17 cellular contexts compared by ENCODE assay signal in genomic region chr1:16203550-16203949, GRCh38. TPM values are rescaled to one million over a fixed set of nuclear protein-coding genes. Genes with fewer than 3 reads are reported as not detected.
DNase-seq lines count a peak whose midpoint lies in the region; ATAC-seq and TF ChIP-seq lines count a peak whose summit lies in the region.
"Had no signal": no experiment of that assay in that cellular context is flagged by ENCODE, and none has a peak within 500 bp of the region (broad histone marks: within the 10 kb centered on the region; RNA-seq: fewer than 3 reads in every experiment).

No MANE protein-coding gene starts in this region.

- H3K36me3 ChIP-seq in SK-N-SH (replicated peaks in 1 of 2; ENCODE audit: control insufficient read depth in 1 of 2, insufficient read depth in 2 of 2, low read length in 1 of 2), result no peaks in the 10 kb centered on the region
- no peaks in the 10 kb centered on the region for H3K36me3 ChIP-seq in HEK293 (ENCODE audit: control insufficient read depth in 2 of 2, insufficient read depth in 1 of 2, low read length in 2 of 2)
- peaks cover 14% of the 10 kb centered on the region for H3K36me3 ChIP-seq in H7 (replicated peaks; ENCODE audit: control insufficient read depth, insufficient read depth, low read length)
- H3K36me3 ChIP-seq: HAP-1 had no signal

- H3K27ac ChIP-seq in SK-N-SH (ENCODE audit: low read depth in 2 of 2, low read length in 1 of 2), result no peak overlapping the region
- no peak overlapping the region for H3K27ac ChIP-seq in CD4-positive, alpha-beta T cell (ENCODE audit: low read depth, low read length)
- no peak overlapping the region for H3K27ac ChIP-seq in HEK293 (ENCODE audit: extremely low read depth, low read depth, low read length)
- H3K27ac ChIP-seq: 22Rv1, A549, BLaER1 had no signal

- H3K4me3 Mint-ChIP-seq in CD4-positive, alpha-beta T cell, result no peak overlapping the region
- H3K4me3 Mint-ChIP-seq in nephron progenitor cell, result peak overlapping the region; percentile 1
- H3K4me3 Mint-ChIP-seq: CD14-positive monocyte had no signal

- DNase-seq in SK-N-SH, result no peak
- no peak for DNase-seq in CD4-positive, alpha-beta T cell
- DNase-seq in nephron progenitor cell, result no peak
- DNase-seq in H7, result no peak
- DNase-seq in NCI-H1694 (lab: John Stamatoyannopoulos, UW), result no peak
- no peak for DNase-seq in GM10248 (ENCODE audit: extremely low spot score)
- DNase-seq: DMS153, DMS79, GDM1, GOT3 had no signal

- peaks cover 12% of the 10 kb centered on the region for H3K4me1 Mint-ChIP-seq in CD4-positive, alpha-beta T cell (ENCODE audit: low read depth)
- H3K4me1 Mint-ChIP-seq in nephron progenitor cell, result peaks cover 29% of the 10 kb centered on the region

- CTCF ChIA-PET in SK-N-SH (lab: Yijun Ruan, JAX), result interaction anchor here (1.1 to 6.8 kb wide), 4 partner anchors 12 to 159 kb away, joined by 3 to 43 read pairs (median 8); no protein-coding TSS in a partner anchor
- CTCF ChIA-PET in CD4-positive, alpha-beta T cell (lab: Charles Lee), result interaction anchor here (1.9 to 2.3 kb wide), 2 partner anchors 41 to 130 kb away, joined by 4 to 7 read pairs; partner anchors contain the start of gene FAM131C
- CTCF ChIA-PET in HEK293 (lab: Yijun Ruan, JAX), result interaction anchor here (0.7 to 3.5 kb wide), 4 partner anchors 121 to 191 kb away, joined by 3 to 18 read pairs (median 9); no protein-coding TSS in a partner anchor
- CTCF ChIA-PET in GM10248 (lab: Yijun Ruan, JAX), result interaction anchor here (0.9 to 2.7 kb wide), 4 partner anchors 14 to 193 kb away, joined by 3 to 10 read pairs (median 8); no protein-coding TSS in a partner anchor

- no peaks in the 10 kb centered on the region for H4K20me1 ChIP-seq in SK-N-SH (ENCODE audit: insufficient read depth)
- H4K20me1 ChIP-seq: BLaER1 had no signal

- H3K9me3 ChIP-seq in SK-N-SH (no peaks in the 10 kb centered on the region), HEK293 (ENCODE audit: control insufficient read depth, insufficient read depth, low read depth, low read length) (no peaks in the 10 kb centered on the region)
- H3K9me3 ChIP-seq in CD4-positive, alpha-beta T cell (ENCODE audit: control insufficient read depth, low read length), result no peaks in the 10 kb centered on the region
- H3K9me3 ChIP-seq: A549, BLaER1, HAP-1 had no signal

- no peak overlapping the region for H3K4me2 ChIP-seq in SK-N-SH
- H3K4me2 ChIP-seq: A549, BLaER1 had no signal

- no peak overlapping the region for H3K4me3 ChIP-seq in SK-N-SH (ENCODE audit: low read depth in 2 of 2, low read length in 1 of 2)
- no peak overlapping the region for H3K4me3 ChIP-seq in HEK293 (ENCODE audit: low read depth, low read length)
- no peak overlapping the region for H3K4me3 ChIP-seq in H7 (ENCODE audit: insufficient read depth, low read depth, low read length)
- H3K4me3 ChIP-seq: A549, BLaER1, HAP-1 had no signal

- peaks cover 32% of the 10 kb centered on the region for H3K36me3 Mint-ChIP-seq in CD4-positive, alpha-beta T cell (ENCODE audit: low read depth)
- H3K36me3 Mint-ChIP-seq in nephron progenitor cell (ENCODE audit: low read depth), result no peaks in the 10 kb centered on the region

- POLR2A ChIA-PET in SK-N-SH (lab: Yijun Ruan, JAX), result no interaction called here
- POLR2A ChIA-PET in CD4-positive, alpha-beta T cell (lab: Charles Lee), result no interaction called here
- POLR2A ChIA-PET in HEK293 (lab: Yijun Ruan, JAX), result no interaction called here
- POLR2A ChIA-PET in GM10248 (lab: Yijun Ruan, JAX), result no interaction called here

- H3K9me3 Mint-ChIP-seq in CD4-positive, alpha-beta T cell, result no peaks in the 10 kb centered on the region
- no peaks in the 10 kb centered on the region for H3K9me3 Mint-ChIP-seq in nephron progenitor cell
- H3K9me3 Mint-ChIP-seq: CD14-positive monocyte had no signal

- no peak for TF ChIP-seq RAD21 in SK-N-SH (IDR thresholded peaks at IDR 0.05; ENCODE audit: low read length)

- H3K27me3 Mint-ChIP-seq in CD4-positive, alpha-beta T cell, result no peaks in the 10 kb centered on the region
- H3K27me3 Mint-ChIP-seq in nephron progenitor cell (ENCODE audit: low read depth, poor library complexity), result peaks cover 10% of the 10 kb centered on the region

- H3K9ac ChIP-seq in SK-N-SH, result no peak overlapping the region
- H3K9ac ChIP-seq: BLaER1 had no signal

- peaks cover 11% of the 10 kb centered on the region for H3F3A ChIP-seq in SK-N-SH (replicated peaks; ENCODE audit: insufficient read depth)

- no peak overlapping the region for H2AFZ ChIP-seq in SK-N-SH (ENCODE audit: low read depth)

- H3K27ac Mint-ChIP-seq in CD4-positive, alpha-beta T cell, result peak overlapping the region; percentile 40
- no peak overlapping the region for H3K27ac Mint-ChIP-seq in nephron progenitor cell

- H3K9me2 ChIP-seq in SK-N-SH, result no peaks in the 10 kb centered on the region

- no peak for ATAC-seq in SK-N-SH treated with all-trans-retinoic acid at 6 μM for 48 hours
- ATAC-seq in CD4-positive, alpha-beta T cell (ENCODE audit: poor library complexity), result no peak
- ATAC-seq: A549 had no signal

- 55% methylated on average over 3 of the region's 3 CpGs for WGBS in SK-N-SH (ENCODE audit: low lambda C conversion rate)

- H3K4me1 ChIP-seq in SK-N-SH (ENCODE audit: control insufficient read depth in 1 of 2, insufficient read depth in 2 of 2, low read depth in 1 of 2, low read length in 1 of 2) (peaks cover 0 to 19% of the 10 kb centered on the region in 2 experiments; a peak in 1 of 4 replicates), HEK293 (ENCODE audit: control insufficient read depth, insufficient read depth, low read length) (no peaks in the 10 kb centered on the region)

- no peak for TF ChIP-seq EP300 in SK-N-SH (IDR thresholded peaks at IDR 0.05; ENCODE audit: borderline replicate concordance in 1 of 2, low read depth in 1 of 2, low read length in 1 of 2)

- intact Hi-C loops in CD4-positive, alpha-beta T cell (cut with DNase I, micrococcal nuclease), result loop anchor here in 1 of 2 experiments (10.0 kb wide), 1 partner anchor 851 kb away; the partner anchor contains the start of gene SDHB

- no peak for TF ChIP-seq CTCF in SK-N-SH (IDR thresholded peaks at IDR 0.05)
- no peak for TF ChIP-seq CTCF in CD4-positive, alpha-beta T cell (IDR thresholded peaks at IDR 0.05)
- no peak for TF ChIP-seq CTCF in HEK293 (tag by site-specific recombination; IDR thresholded peaks at IDR 0.05)
- TF ChIP-seq CTCF in nephron progenitor cell (IDR thresholded peaks at IDR 0.05), result no peak
- TF ChIP-seq CTCF in GM10248 (IDR thresholded peaks at IDR 0.05; ENCODE audit: control extremely low read depth, extremely low read depth, low read depth, missing control alignments), result no peak

- no peaks in the 10 kb centered on the region for H3K79me2 ChIP-seq in SK-N-SH (ENCODE audit: insufficient read depth)

- H3K27me3 ChIP-seq in SK-N-SH (ENCODE audit: insufficient read depth) (no peaks in the 10 kb centered on the region), H7 (ENCODE audit: control insufficient read depth, insufficient read depth, low read length) (peaks cover 14% of the 10 kb centered on the region; the same call in 1 of the 2 replicates)
- H3K27me3 ChIP-seq in CD4-positive, alpha-beta T cell (ENCODE audit: control insufficient read depth, insufficient read depth, low read length), result no peaks in the 10 kb centered on the region
- H3K27me3 ChIP-seq: BLaER1 had no signal

TF ChIP-seq in SK-N-SH, 30 proteins besides CTCF, POLR2A, EP300 and RAD21 (continues in another document):
- TF ChIP-seq EZH2phosphoT487 (IDR thresholded peaks at IDR 0.05; ENCODE audit: borderline replicate concordance, low read depth) (no peak), TAF1 (IDR thresholded peaks at IDR 0.05; ENCODE audit: borderline replicate concordance, low read depth, low read length) (no peak), POLR2AphosphoS5 (IDR thresholded peaks at IDR 0.05; ENCODE audit: low read depth, low read length) (no peak), IRF3 (IDR thresholded peaks at IDR 0.05; ENCODE audit: low read depth, low read length) (no peak)

TF ChIP-seq in HEK293, 187 proteins besides CTCF, POLR2A, EP300 and RAD21:
- TF ChIP-seq ZBTB21 (tag by site-specific recombination; IDR thresholded peaks at IDR 0.05), result no peak
- no peak for TF ChIP-seq ZNF423 (tag by site-specific recombination; IDR thresholded peaks at IDR 0.05)
- peak; percentile 99 for TF ChIP-seq ZFP3 (tag by site-specific recombination; IDR thresholded peaks at IDR 0.05; ENCODE audit: low read depth)
- TF ChIP-seq ZNF600 (tag by site-specific recombination; IDR thresholded peaks at IDR 0.05), result 0 out of 2 replicates have a peak, but pooled peaks have one; percentile 11

RNA-seq across cellular contexts. Expression of gene ARHGEF19, which starts 8.9 kb away (rescaled TPM):
- polyA plus RNA-seq in SK-N-SH (2012; rRNA removed), result 11.5 and 11.8 TPM in 2 replicates
- 3.7 and 6.1 TPM in 2 replicates for polyA plus RNA-seq in SK-N-SH (2012; cell fraction: cytosol; rRNA removed)
- polyA plus RNA-seq in SK-N-SH (2012; cell fraction: nucleus; rRNA removed), result 29.3 and 39.8 TPM in 2 replicates
- 1 to 10 TPM; 3.8 to 5.8 TPM for total RNA-seq in CD4-positive, alpha-beta T cell
- total RNA-seq in H7 (2014; rRNA removed; shearing (Covaris generic)), result 16.2 and 21.0 TPM in 2 replicates

RNA-seq across cellular contexts. Expression of gene CPLANE2, which starts 33.4 kb away (rescaled TPM):
- polyA plus RNA-seq in SK-N-SH (2012; rRNA removed), result 6.5 and 8.6 TPM in 2 replicates
- 2.9 and 5.8 TPM in 2 replicates for polyA plus RNA-seq in SK-N-SH (2012; cell fraction: cytosol; rRNA removed)
- 11.7 and 12.6 TPM in 2 replicates for polyA plus RNA-seq in SK-N-SH (2012; cell fraction: nucleus; rRNA removed)
- 1 to 10 TPM; 5.3 to 8.4 TPM for total RNA-seq in CD4-positive, alpha-beta T cell
- total RNA-seq in H7 (2014; rRNA removed; shearing (Covaris generic)), result 6.4 and 9.1 TPM in 2 replicates

RNA-seq across cellular contexts. Expression of gene EPHA2, which starts 47.7 kb away (rescaled TPM):
- 82.2 and 126 TPM in 2 replicates for polyA plus RNA-seq in SK-N-SH (2012; rRNA removed)
- polyA plus RNA-seq in SK-N-SH (2012; cell fraction: cytosol; rRNA removed), result 47.2 and 71.1 TPM in 2 replicates
- polyA plus RNA-seq in SK-N-SH (2012; cell fraction: nucleus; rRNA removed), result 164 and 170 TPM in 2 replicates
- under 1 TPM in 1 of 2 experiments, not detected in 1; 0.22 TPM for total RNA-seq in CD4-positive, alpha-beta T cell
- total RNA-seq in H7 (2014; rRNA removed; shearing (Covaris generic)), result 43.3 and 63.5 TPM in 2 replicates
- polyA plus RNA-seq: CD14-positive monocyte had no signal

Comparison
In these comparisons a context has a peak if more than half of its experiments do, and no peak if none do; other contexts are left out.
1. RNA of gene EPHA2, which starts 47.7 kb away (total RNA-seq): 43.3 to 63.5 TPM in H7; 0.22 TPM in CD4-positive, alpha-beta T cell; every median in the first group is over 10 times any median in the second.